ENCODE assay signal across 2 cellular contexts in genomic region chr7:130932088-130932487, GRCh38.
TF ChIP-seq lines count a peak whose summit lies in the region.

No MANE protein-coding gene starts in this region.

TF ChIP-seq in SK-N-SH treated with all-trans-retinoic acid at 6 μM for 48 hours, 23 proteins besides CTCF, POLR2A, EP300 and RAD21 (continued from another document):
- TF ChIP-seq TSHZ2 (CRISPR knock-in tag; IDR thresholded peaks at IDR 0.05): no peak
- no peak for TF ChIP-seq TOX (CRISPR knock-in tag; IDR thresholded peaks at IDR 0.05; ENCODE audit: borderline replicate concordance)
- TF ChIP-seq PATZ1 (CRISPR knock-in tag; IDR thresholded peaks at IDR 0.05; ENCODE audit: borderline replicate concordance): no peak
- TF ChIP-seq OSR1 (CRISPR knock-in tag; IDR thresholded peaks at IDR 0.05): no peak
- TF ChIP-seq CSRNP3 (CRISPR knock-in tag; IDR thresholded peaks at IDR 0.05): no peak
- no peak for TF ChIP-seq ZNF70 (CRISPR knock-in tag; IDR thresholded peaks at IDR 0.05)
- TF ChIP-seq POU6F1 (CRISPR knock-in tag; IDR thresholded peaks at IDR 0.05; ENCODE audit: borderline replicate concordance, low read depth): no peak
- no peak for TF ChIP-seq ISL1 (CRISPR knock-in tag; IDR thresholded peaks at IDR 0.05)
- TF ChIP-seq ZFP3 (CRISPR knock-in tag; IDR thresholded peaks at IDR 0.05): no peak
- no peak for TF ChIP-seq CREB5 (CRISPR knock-in tag; IDR thresholded peaks at IDR 0.05; ENCODE audit: low read depth)
- no peak for TF ChIP-seq RARB (CRISPR knock-in tag; IDR thresholded peaks at IDR 0.05)
- TF ChIP-seq CSDC2 (CRISPR knock-in tag; IDR thresholded peaks at IDR 0.05): no peak
- TF ChIP-seq ZC3H10 (CRISPR knock-in tag; IDR thresholded peaks at IDR 0.05): no peak
- TF ChIP-seq PPARA (CRISPR knock-in tag; IDR thresholded peaks at IDR 0.05; ENCODE audit: borderline replicate concordance): no peak
- TF ChIP-seq ESRRG (CRISPR knock-in tag; IDR thresholded peaks at IDR 0.05): no peak
- no peak for TF ChIP-seq ZNF565 (CRISPR knock-in tag; conservative IDR thresholded peaks at IDR 0.05; ENCODE audit: low read depth)

TF ChIP-seq in A549, 52 proteins besides CTCF, POLR2A, EP300 and RAD21 (continued from another document):
- no peak for TF ChIP-seq PBX3 (IDR thresholded peaks at IDR 0.05)
- no peak for TF ChIP-seq ESRRA (IDR thresholded peaks at IDR 0.05; ENCODE audit: borderline replicate concordance, low read length)
- TF ChIP-seq REST (IDR thresholded peaks at IDR 0.05): no peak
- TF ChIP-seq TP53 (CRISPR knock-in tag; IDR thresholded peaks at IDR 0.05): no peak
- TF ChIP-seq NR3C1 (IDR thresholded peaks at IDR 0.05): no peak
- no peak for TF ChIP-seq HOXA7 (CRISPR knock-in tag; IDR thresholded peaks at IDR 0.05)
- no peak for TF ChIP-seq ZFP36 (IDR thresholded peaks at IDR 0.05; ENCODE audit: borderline replicate concordance, partially characterized antibody)
- TF ChIP-seq GATA3 (IDR thresholded peaks at IDR 0.05; ENCODE audit: borderline replicate concordance): no peak
- no peak for TF ChIP-seq ATOH8 (CRISPR knock-in tag; IDR thresholded peaks at IDR 0.05; ENCODE audit: low read depth)
- TF ChIP-seq USF2 (IDR thresholded peaks at IDR 0.05): no peak
